ENCODE assay signal across 13 cellular contexts in genomic region chr21:36929622-36930021, GRCh38. TPM values are rescaled to one million over a fixed set of nuclear protein-coding genes. Genes with fewer than 3 reads are reported as not detected.
DNase-seq lines count a peak whose midpoint lies in the region; ATAC-seq and TF ChIP-seq lines count a peak whose summit lies in the region.
"Had no signal": no experiment of that assay in that cellular context is flagged by ENCODE, and none has a peak within 500 bp of the region (broad histone marks: within the 10 kb centered on the region; RNA-seq: fewer than 3 reads in every experiment).

No MANE protein-coding gene starts in this region.

- H3K4me3 ChIP-seq in Panc1 (ENCODE audit: low read depth in 2 of 2, low read length in 2 of 2) = no peak overlapping the region
- no peak overlapping the region for H3K4me3 ChIP-seq in fibroblast of mammary gland (ENCODE audit: control insufficient read depth, low read depth, low read length)
- H3K4me3 ChIP-seq: tibial nerve had no signal

- ATAC-seq in Panc1 = no peak

- POLR2A ChIA-PET in Panc1 (lab: Charles Lee) = no interaction called here

- CTCF ChIA-PET in Panc1 (lab: Charles Lee) = no interaction called here

- H3K4me1 ChIP-seq in Panc1 (ENCODE audit: control insufficient read depth, insufficient read depth, low read length) = 0 out of 2 replicates have a peak, but pooled peaks cover 7% of the 10 kb centered on the region

- intact Hi-C loops in Panc1 (cut with micrococcal nuclease; ENCODE audit: unreplicated experiment) = loop anchor here (10.0 kb wide), 2 partner anchors 175 to 425 kb away; no protein-coding TSS in a partner anchor

- BruUV-seq in Panc1 (replicated peaks; lab: Mats Ljungman, UMichigan) = no TSS peak

- TF ChIP-seq CTCF in Panc1 (IDR thresholded peaks at IDR 0.05) (peak; percentile 46), fibroblast of mammary gland (conservative IDR thresholded peaks at IDR 0.05; ENCODE audit: control insufficient read depth, insufficient read depth, low read depth, low read length) (peak; percentile 19)

- no peaks in the 10 kb centered on the region for H3K36me3 ChIP-seq in Panc1 (ENCODE audit: control insufficient read depth, insufficient read depth, low read length)
- H3K36me3 ChIP-seq: neutrophil had no signal

- DNase-seq in NCI-H146 (lab: John Stamatoyannopoulos, UW) = peak; percentile 12
- DNase-seq in NCI-H146 treated with DMSO at 0.1 percent for 48 hours (lab: John Stamatoyannopoulos, UW; ENCODE audit: unreplicated experiment) = no peak
- no peak for DNase-seq in Panc1 (ENCODE audit: low read depth, low spot score)
- peak; percentile 21 for DNase-seq in fibroblast of mammary gland (ENCODE audit: low read depth)
- DNase-seq in renal cortical epithelial cell (ENCODE audit: low read depth) = peak; percentile 18
- no peak for DNase-seq in LoVo (ENCODE audit: low spot score)
- DNase-seq in Kasumi-1 (lab: John Stamatoyannopoulos, UW) = no peak
- no peak for DNase-seq in GOT3 (lab: John Stamatoyannopoulos, UW)
- DNase-seq: 8988T; activated T-cell treated with anti-CD3 and anti-CD28 coated beads, Interleukin-2, amount 50 U/mL, for 24 hours; NCI-H526 treated with DMSO at 0.1 percent for 48 hours had no signal

- in situ Hi-C loops in Panc1 (cut with HindIII; ENCODE audit: low pct_unique_long_range_greater_than_20kb, low sequenced_read_pairs) = no loop called here

- no peaks in the 10 kb centered on the region for H3K27me3 ChIP-seq in Panc1 (ENCODE audit: control insufficient read depth, insufficient read depth, low read length)
- H3K27me3 ChIP-seq: neutrophil, tibial nerve had no signal

- H3K27ac ChIP-seq in Panc1 (ENCODE audit: low read length) = no peak overlapping the region
- H3K27ac ChIP-seq: neutrophil, tibial nerve had no signal

- no peaks in the 10 kb centered on the region for H3K9me3 ChIP-seq in Panc1 (ENCODE audit: control insufficient read depth, insufficient read depth, low read depth, low read length)
- H3K9me3 ChIP-seq: neutrophil, tibial nerve had no signal

RNA-seq across cellular contexts. Expression of gene HLCS, which starts 36.8 kb away (rescaled TPM):
- total RNA-seq in Panc1 (2021; ENCODE audit: unreplicated experiment) (15.3 TPM), renal cortical epithelial cell (19.3 and 42.6 TPM in 2 replicates)
- 10.5 TPM for polyA plus RNA-seq in Panc1 (2012; ENCODE audit: insufficient read length)

Comparison
In these comparisons a context has a peak if more than half of its experiments do, and no peak if none do; other contexts are left out.
1. DNase-seq: peak in NCI-H146 (single experiment), fibroblast of mammary gland (single experiment) and renal cortical epithelial cell (single experiment); none in NCI-H146 treated with DMSO at 0.1 percent for 48 hours (single experiment), Panc1 (single experiment), LoVo (single experiment), Kasumi-1 (0 of 2) and GOT3 (single experiment).